9 cellular contexts compared by ENCODE assay signal in the genomic region with DNA sequence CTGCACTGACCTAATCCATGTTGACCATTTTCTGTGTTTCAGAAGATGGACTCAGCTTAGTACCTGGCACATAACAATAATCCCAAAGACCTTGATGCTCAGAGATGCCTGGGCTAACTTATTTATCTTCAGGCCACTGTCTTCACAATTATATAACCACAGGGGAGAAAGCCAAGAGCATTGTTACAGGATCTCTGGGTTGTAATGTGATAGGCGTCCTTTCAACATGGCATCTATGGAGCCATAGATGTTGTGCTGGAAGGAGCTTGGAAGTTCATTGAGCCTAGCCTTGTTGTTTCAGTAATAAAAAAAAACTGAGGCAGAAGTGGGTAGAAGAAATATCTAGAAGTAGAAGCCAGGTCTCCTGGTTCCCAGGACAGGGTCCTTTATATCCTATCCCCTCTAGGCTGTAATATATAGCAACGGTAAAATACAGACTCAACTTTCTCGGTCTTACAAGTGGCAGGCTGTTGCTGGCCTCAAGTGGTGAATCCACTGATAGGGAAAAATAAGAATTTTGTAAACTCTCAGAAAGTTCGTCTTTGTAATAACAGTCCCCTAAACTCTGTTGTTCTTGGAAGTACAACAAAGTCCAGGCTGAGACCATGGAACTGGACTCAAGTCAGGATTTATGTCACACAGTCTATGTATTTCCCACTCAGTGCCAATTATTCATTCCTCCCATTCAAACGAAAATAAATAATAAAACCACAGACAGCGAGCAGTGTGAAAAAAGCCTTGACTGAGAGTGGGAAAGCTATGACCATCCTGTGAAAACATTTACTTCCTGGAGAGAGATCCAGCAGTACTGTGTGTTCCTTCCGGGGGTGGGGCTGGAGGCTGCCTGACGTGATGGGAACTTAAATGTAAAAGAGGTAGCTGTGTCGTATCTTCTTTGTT.
A peak's percentile ranks its signal among the peaks of the same experiment; 100 is the strongest.
DNase-seq lines count a peak whose midpoint lies in the region; ATAC-seq and TF ChIP-seq lines count a peak whose summit lies in the region.
"Had no signal": no experiment of that assay in that cellular context is flagged by ENCODE, and none has a peak within 500 bp of the region (broad histone marks: within the 10 kb centered on the region; RNA-seq: fewer than 3 reads in every experiment).

No MANE protein-coding gene starts in this region.

- H3K27me3 Mint-ChIP-seq in WTC11 (ENCODE audit: low read depth): no peaks in the 10 kb centered on the region
- H3K27me3 Mint-ChIP-seq in activated CD4-positive, alpha-beta memory T cell treated with anti-CD3 and anti-CD28 coated beads, Interleukin-2, amount 10 ng/mL, durations not matched to agents 7 days and 5 days: peaks cover 8% of the 10 kb centered on the region

- POLR2A ChIA-PET in WTC11 (lab: Charles Lee): no interaction called here
- POLR2A ChIA-PET in GM10248 (lab: Yijun Ruan, JAX): no interaction called here
- POLR2A ChIA-PET in activated CD4-positive, alpha-beta memory T cell treated with anti-CD3 and anti-CD28 coated beads, Interleukin-2, amount 10 ng/mL, durations not matched to agents 7 days and 5 days (lab: Charles Lee): no interaction called here

- DNase-seq in EL: peak; percentile 89
- DNase-seq in WTC11 (ENCODE audit: low spot score): no peak
- peak; percentile 80 for DNase-seq in Right ventricle myocardium superior
- DNase-seq in putamen (ENCODE audit: low spot score): peak; percentile 25
- no peak for DNase-seq in GM10248 (ENCODE audit: extremely low spot score)
- no peak for DNase-seq in central memory CD4-positive, alpha-beta T cell
- no peak for DNase-seq in activated CD4-positive, alpha-beta memory T cell treated with anti-CD3 and anti-CD28 coated beads, Interleukin-2, amount 10 ng/mL, durations not matched to agents 7 days and 5 days
- no peak for DNase-seq in erythroblast (lab: John Stamatoyannopoulos, UW)
- DNase-seq: activated T-cell treated with anti-CD3 and anti-CD28 coated beads for 4 hours had no signal

- H3K27ac Mint-ChIP-seq in WTC11: no peak overlapping the region
- no peak overlapping the region for H3K27ac Mint-ChIP-seq in activated CD4-positive, alpha-beta memory T cell treated with anti-CD3 and anti-CD28 coated beads, Interleukin-2, amount 10 ng/mL, durations not matched to agents 7 days and 5 days

- no peak overlapping the region for H3K4me3 Mint-ChIP-seq in WTC11
- H3K4me3 Mint-ChIP-seq in activated CD4-positive, alpha-beta memory T cell treated with anti-CD3 and anti-CD28 coated beads, Interleukin-2, amount 10 ng/mL, durations not matched to agents 7 days and 5 days: no peak overlapping the region

- TF ChIP-seq CTCF in WTC11 (IDR thresholded peaks at IDR 0.05): no peak
- TF ChIP-seq CTCF in GM10248 (IDR thresholded peaks at IDR 0.05; ENCODE audit: control extremely low read depth, extremely low read depth, low read depth, missing control alignments): no peak

- H3K36me3 Mint-ChIP-seq in WTC11: no peaks in the 10 kb centered on the region
- no peaks in the 10 kb centered on the region for H3K36me3 Mint-ChIP-seq in activated CD4-positive, alpha-beta memory T cell treated with anti-CD3 and anti-CD28 coated beads, Interleukin-2, amount 10 ng/mL, durations not matched to agents 7 days and 5 days (ENCODE audit: low read depth)

- ATAC-seq in WTC11 (peak; percentile 53; the same call in 1 of the 2 replicates), Right ventricle myocardium superior (ENCODE audit: poor library complexity) (peak; percentile 86)

- peaks cover 14% of the 10 kb centered on the region for H3K4me1 Mint-ChIP-seq in WTC11
- peaks cover 4% of the 10 kb centered on the region for H3K4me1 Mint-ChIP-seq in activated CD4-positive, alpha-beta memory T cell treated with anti-CD3 and anti-CD28 coated beads, Interleukin-2, amount 10 ng/mL, durations not matched to agents 7 days and 5 days

- intact Hi-C loops in Right ventricle myocardium superior (cut with DNase I): no loop called here

- no peak for TF ChIP-seq POLR2A in erythroblast (IDR thresholded peaks at IDR 0.05; ENCODE audit: low read length)

- CTCF ChIA-PET in WTC11 (lab: Charles Lee): interaction anchor here (0.6 kb wide), 1 partner anchor 653 kb away, joined by 3 read pairs; no protein-coding TSS in a partner anchor
- CTCF ChIA-PET in GM10248 (lab: Yijun Ruan, JAX): interaction anchor here (1.2 kb wide), 1 partner anchor 21 kb away, joined by 3 read pairs; no protein-coding TSS in a partner anchor
- CTCF ChIA-PET in activated CD4-positive, alpha-beta memory T cell treated with anti-CD3 and anti-CD28 coated beads, Interleukin-2, amount 10 ng/mL, durations not matched to agents 7 days and 5 days (lab: Charles Lee): no interaction called here

- no peaks in the 10 kb centered on the region for H3K9me3 Mint-ChIP-seq in WTC11
- H3K9me3 Mint-ChIP-seq in activated CD4-positive, alpha-beta memory T cell treated with anti-CD3 and anti-CD28 coated beads, Interleukin-2, amount 10 ng/mL, durations not matched to agents 7 days and 5 days: no peaks in the 10 kb centered on the region

TF ChIP-seq in WTC11, 78 proteins besides CTCF, POLR2A, EP300 and RAD21:
- no peak for TF ChIP-seq JAZF1 (CRISPR knock-in tag; IDR thresholded peaks at IDR 0.05)

Comparison
In these comparisons a context has a peak if more than half of its experiments do, and no peak if none do; other contexts are left out.
1. DNase-seq: peak in EL (single experiment), Right ventricle myocardium superior (single experiment) and putamen (single experiment); none in WTC11 (single experiment), GM10248 (single experiment), central memory CD4-positive, alpha-beta T cell (single experiment), activated CD4-positive, alpha-beta memory T cell treated with anti-CD3 and anti-CD28 coated beads, Interleukin-2, amount 10 ng/mL, durations not matched to agents 7 days and 5 days (single experiment) and erythroblast (0 of 2).